18 cellular contexts compared by ENCODE assay signal in the genomic region with DNA sequence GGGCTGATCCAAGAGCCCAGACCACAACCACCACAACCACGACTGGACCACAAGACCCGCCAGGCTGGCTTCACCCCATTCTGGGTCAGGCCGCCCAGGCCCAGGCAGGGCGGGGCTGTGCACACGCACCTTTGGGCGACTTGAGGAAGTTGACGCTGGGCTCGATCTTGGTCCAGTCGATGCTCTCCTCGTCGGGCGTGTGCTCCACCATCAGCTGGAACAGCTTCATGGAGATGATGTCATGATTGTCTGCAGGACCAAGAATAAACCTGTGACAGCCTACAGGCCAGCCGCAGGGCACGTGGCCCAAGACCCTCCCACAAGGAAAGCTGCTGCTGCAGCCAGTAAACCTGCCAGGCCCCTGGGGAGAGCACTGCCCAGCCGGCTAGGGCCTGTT.
"Had no signal": no experiment of that assay in that cellular context is flagged by ENCODE, and none has a peak within 500 bp of the region (broad histone marks: within the 10 kb centered on the region; RNA-seq: fewer than 3 reads in every experiment).

No MANE protein-coding gene starts in this region.

- H3K27ac Mint-ChIP-seq: activated CD8-positive, alpha-beta T cell treated with anti-CD3 and anti-CD28 coated beads for 36 hours; activated naive CD8-positive, alpha-beta T cell treated with anti-CD3 and anti-CD28 coated beads for 36 hours; activated T-helper 17 cell treated with anti-CD3 and anti-CD28 coated beads, Interleukin-2, amount 50 U/mL, for 72 hours; T-cell had no signal

- H3K4me3 Mint-ChIP-seq: activated CD4-positive, alpha-beta T cell treated with anti-CD3 and anti-CD28 coated beads, Interleukin-2, amount 10 ng/mL, durations not matched to agents 24 days and 14 days; activated CD8-positive, alpha-beta T cell treated with anti-CD3 and anti-CD28 coated beads for 36 hours; activated naive CD8-positive, alpha-beta T cell treated with anti-CD3 and anti-CD28 coated beads for 36 hours; activated T-helper 17 cell treated with anti-CD3 and anti-CD28 coated beads, Interleukin-2, amount 50 U/mL, for 72 hours; natural killer cell; T-cell had no signal

- H3K36me3 Mint-ChIP-seq: natural killer cell had no signal

- H3K4me1 Mint-ChIP-seq: activated CD4-positive, alpha-beta T cell treated with anti-CD3 and anti-CD28 coated beads, Interleukin-2, amount 10 ng/mL, durations not matched to agents 24 days and 14 days had no signal

- DNase-seq: activated CD4-positive, alpha-beta T cell treated with anti-CD3 and anti-CD28 coated beads, Interleukin-2, amount 10 ng/mL, durations not matched to agents 24 days and 14 days; activated CD4-positive, CD25-positive, alpha-beta regulatory T cell; activated CD8-positive, alpha-beta T cell treated with anti-CD3 and anti-CD28 coated beads for 36 hours; activated naive CD4-positive, alpha-beta T cell; activated naive CD8-positive, alpha-beta T cell treated with anti-CD3 and anti-CD28 coated beads for 36 hours; activated T-cell treated with anti-CD3 and anti-CD28 coated beads, Interleukin-2, amount 50 U/mL, for 1 hour; amygdala; foreskin melanocyte; mesendoderm; natural killer cell; nucleus accumbens; stomach; T-cell; trophoblast cell had no signal

- H3K27me3 Mint-ChIP-seq: activated CD4-positive, alpha-beta T cell treated with anti-CD3 and anti-CD28 coated beads, Interleukin-2, amount 10 ng/mL, durations not matched to agents 24 days and 14 days; activated CD8-positive, alpha-beta T cell treated with anti-CD3 and anti-CD28 coated beads for 36 hours; activated naive CD8-positive, alpha-beta T cell treated with anti-CD3 and anti-CD28 coated beads for 36 hours; activated T-helper 17 cell treated with anti-CD3 and anti-CD28 coated beads, Interleukin-2, amount 50 U/mL, for 72 hours; T-cell had no signal

- H3K9me3 ChIP-seq: stomach had no signal

- H3K4me3 ChIP-seq: cardiac muscle cell, dorsolateral prefrontal cortex, stomach had no signal

- ATAC-seq: activated CD8-positive, alpha-beta T cell treated with anti-CD3 and anti-CD28 coated beads for 36 hours; activated T-helper 17 cell treated with anti-CD3 and anti-CD28 coated beads, Interleukin-2, amount 50 U/mL, for 72 hours; natural killer cell; SK-N-SH treated with all-trans-retinoic acid at 6 μM for 48 hours; T-cell had no signal

- H3K27me3 ChIP-seq: cardiac muscle cell, dorsolateral prefrontal cortex, stomach had no signal

- H3K27ac ChIP-seq: cardiac muscle cell, dorsolateral prefrontal cortex, stomach had no signal

- H3K9me3 Mint-ChIP-seq: activated CD4-positive, alpha-beta T cell treated with anti-CD3 and anti-CD28 coated beads, Interleukin-2, amount 10 ng/mL, durations not matched to agents 24 days and 14 days; activated CD8-positive, alpha-beta T cell treated with anti-CD3 and anti-CD28 coated beads for 36 hours; activated naive CD8-positive, alpha-beta T cell treated with anti-CD3 and anti-CD28 coated beads for 36 hours; activated T-helper 17 cell treated with anti-CD3 and anti-CD28 coated beads, Interleukin-2, amount 50 U/mL, for 72 hours; natural killer cell; T-cell had no signal
